In the genomic region with DNA sequence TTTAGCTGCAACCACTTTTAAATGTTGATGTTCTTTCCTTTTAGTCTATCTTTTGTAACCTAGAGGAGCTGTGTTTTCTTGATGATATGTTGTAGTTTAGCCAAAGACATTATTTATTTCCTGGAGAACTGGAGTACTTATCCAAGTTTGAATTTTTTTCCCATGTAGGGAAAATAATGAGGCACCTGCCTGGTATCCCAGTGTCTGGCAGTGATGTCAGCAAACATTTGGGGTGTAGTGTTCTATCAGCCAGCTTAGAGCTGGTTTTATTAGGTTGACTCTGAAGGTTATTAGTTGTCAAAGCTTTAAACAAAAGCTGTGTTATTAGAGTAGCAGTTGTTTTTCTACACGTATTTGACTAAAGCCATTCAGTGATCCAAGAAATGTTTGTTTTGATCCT, we compare ENCODE assay signal across 15 cellular contexts. TPM values are rescaled to one million over a fixed set of nuclear protein-coding genes. Genes with fewer than 3 reads are reported as not detected.
DNase-seq lines count a peak whose midpoint lies in the region; ATAC-seq and TF ChIP-seq lines count a peak whose summit lies in the region.
"Had no signal": no experiment of that assay in that cellular context is flagged by ENCODE, and none has a peak within 500 bp of the region (broad histone marks: within the 10 kb centered on the region; RNA-seq: fewer than 3 reads in every experiment).

No MANE protein-coding gene starts in this region.

- H3K27ac ChIP-seq in DND-41 (ENCODE audit: low read length) = peak overlapping the region; percentile 3; the same call in 1 of the 2 replicates
- H3K27ac ChIP-seq in parathyroid adenoma = no peak overlapping the region
- no peak overlapping the region for H3K27ac ChIP-seq in neuronal stem cell (replicated peaks; ENCODE audit: low read length)
- H3K27ac ChIP-seq: C4-2B, left lung, SJSA1 had no signal

- H3K4me3 ChIP-seq in DND-41 (ENCODE audit: low read depth in 1 of 2, low read length in 2 of 2) = no peak overlapping the region; a peak in 1 of 4 replicates
- no peak overlapping the region for H3K4me3 ChIP-seq in LNCaP clone FGC (ENCODE audit: low read depth, low read length)
- H3K4me3 ChIP-seq in parathyroid adenoma (ENCODE audit: low read depth, low read length) = peak overlapping the region; percentile 63
- no peak overlapping the region for H3K4me3 ChIP-seq in neuronal stem cell (ENCODE audit: low read length in 2 of 2)
- H3K4me3 ChIP-seq: left lung, SJSA1 had no signal

- no peak overlapping the region for H3K4ac ChIP-seq in neuronal stem cell (ENCODE audit: low read length)

- H3K27me3 ChIP-seq in DND-41 (ENCODE audit: insufficient read depth, low read length, poor library complexity) = no peaks in the 10 kb centered on the region
- H3K27me3 ChIP-seq in parathyroid adenoma (ENCODE audit: control insufficient read depth, insufficient read depth, low read length) = no peaks in the 10 kb centered on the region
- H3K27me3 ChIP-seq in neuronal stem cell (ENCODE audit: control insufficient read depth in 3 of 3, insufficient read depth in 3 of 3, low read depth in 1 of 3, low read length in 3 of 3) = no peaks in the 10 kb centered on the region
- H3K27me3 ChIP-seq: left lung, SJSA1 had no signal

- H3K36me3 ChIP-seq in DND-41 (ENCODE audit: insufficient read depth, low read length) (peaks cover 66% of the 10 kb centered on the region), parathyroid adenoma (ENCODE audit: control insufficient read depth, insufficient read depth, low read length) (no peaks in the 10 kb centered on the region), neuronal stem cell (replicated peaks in 1 of 2; ENCODE audit: control insufficient read depth in 2 of 2, insufficient read depth in 2 of 2, low read length in 2 of 2) (peaks cover 33 to 67% of the 10 kb centered on the region in 2 donors)

- no peak overlapping the region for H2BK5ac ChIP-seq in neuronal stem cell (ENCODE audit: low read length)

- H3K36me3 Mint-ChIP-seq in brain = peaks cover 39% of the 10 kb centered on the region

- no peak overlapping the region for H3K23ac ChIP-seq in neuronal stem cell (ENCODE audit: low read depth, low read length, poor library complexity)

- H2BK15ac ChIP-seq in neuronal stem cell (ENCODE audit: low read length) = no peak overlapping the region

- H3K9me3 Mint-ChIP-seq in brain = no peaks in the 10 kb centered on the region
- H3K9me3 Mint-ChIP-seq: activated CD4-positive, alpha-beta memory T cell treated with anti-CD3 and anti-CD28 coated beads for 36 hours had no signal

- no peak overlapping the region for H2AK5ac ChIP-seq in neuronal stem cell (ENCODE audit: low read depth, low read length)

- H2BK12ac ChIP-seq in neuronal stem cell (ENCODE audit: low read length) = no peak overlapping the region

- peaks cover 8% of the 10 kb centered on the region for H3K79me1 ChIP-seq in neuronal stem cell (ENCODE audit: low read depth, low read length)

- H3K4me3 Mint-ChIP-seq in brain = peak overlapping the region in 3 of 5 experiments; percentile 58 to 89 (median 79)

- peaks cover 65% of the 10 kb centered on the region; the same call in 1 of the 2 replicates for H4K20me1 ChIP-seq in DND-41 (ENCODE audit: insufficient read depth, low read length)

- H2BK120ac ChIP-seq in neuronal stem cell (ENCODE audit: low read depth, low read length) = no peak overlapping the region

- H3K4me1 ChIP-seq in DND-41 (ENCODE audit: insufficient read depth, low read length) = peaks cover 31% of the 10 kb centered on the region
- H3K4me1 ChIP-seq in parathyroid adenoma = peaks cover 10% of the 10 kb centered on the region
- peaks cover 6 to 12% of the 10 kb centered on the region in 2 donors for H3K4me1 ChIP-seq in neuronal stem cell (ENCODE audit: control insufficient read depth in 2 of 2, insufficient read depth in 1 of 2, low read depth in 1 of 2, low read length in 2 of 2)

- no CpG with 5 or more reads among the region's 1 CpG for WGBS in neuronal stem cell (ENCODE audit: extremely low coverage in 2 of 2, insufficient read length in 2 of 2, insufficient replicate concordance in 1 of 2), 2 donors

- peaks cover 58% of the 10 kb centered on the region for H3K4me1 Mint-ChIP-seq in brain

- H3K9me3 ChIP-seq in DND-41 (ENCODE audit: insufficient read depth, low read length, severe bottlenecking) = no peaks in the 10 kb centered on the region
- H3K9me3 ChIP-seq in parathyroid adenoma (ENCODE audit: control insufficient read depth, low read length) = no peaks in the 10 kb centered on the region
- no peaks in the 10 kb centered on the region for H3K9me3 ChIP-seq in neuronal stem cell (replicated peaks in 1 of 2; ENCODE audit: control insufficient read depth in 2 of 2, insufficient read depth in 1 of 2, low read depth in 1 of 2, low read length in 2 of 2)
- H3K9me3 ChIP-seq: left lung had no signal

- no peak overlapping the region for H4K8ac ChIP-seq in neuronal stem cell (ENCODE audit: low read depth, low read length)

- peak overlapping the region in 1 of 5 experiments; percentile 5 for H3K27ac Mint-ChIP-seq in brain

- TF ChIP-seq CTCF in DND-41 (IDR thresholded peaks at IDR 0.05; ENCODE audit: borderline replicate concordance, extremely low read depth, low read length, poor library complexity, severe bottlenecking) (no peak), LNCaP clone FGC (IDR thresholded peaks at IDR 0.05; ENCODE audit: control insufficient read depth, extremely low read depth, insufficient read depth) (no peak), brain (conservative IDR thresholded peaks at IDR 0.05) (no peak), parathyroid adenoma (IDR thresholded peaks at IDR 0.05) (no peak)

- H3K14ac ChIP-seq in neuronal stem cell (ENCODE audit: low read length) = no peak overlapping the region

- H3K9ac ChIP-seq in DND-41 (ENCODE audit: low read depth, low read length) = no peak overlapping the region
- H3K9ac ChIP-seq in parathyroid adenoma = no peak overlapping the region
- H3K9ac ChIP-seq in neuronal stem cell (ENCODE audit: low read depth, low read length, poor library complexity) = no peak overlapping the region

- H2AFZ ChIP-seq in DND-41 (ENCODE audit: low read depth, low read length) = no peak overlapping the region
- no peak overlapping the region for H2AFZ ChIP-seq in parathyroid adenoma
- H2AFZ ChIP-seq in neuronal stem cell (ENCODE audit: low read length) = no peak overlapping the region

- peak overlapping the region; percentile 96; the same call in 1 of the 2 replicates for H3K4me2 ChIP-seq in DND-41 (ENCODE audit: insufficient read depth, low read length)
- H3K4me2 ChIP-seq in parathyroid adenoma (ENCODE audit: low read length) = peak overlapping the region; percentile 77
- H3K4me2 ChIP-seq in neuronal stem cell (ENCODE audit: insufficient read depth, low read length, poor library complexity, severe bottlenecking) = no peak overlapping the region

- ATAC-seq in DND-41 (ENCODE audit: insufficient read depth, low read depth) (no peak), GM21737 (IDR thresholded peaks at IDR 0.05; ENCODE audit: unreplicated experiment) (no peak), HG02571 (IDR thresholded peaks at IDR 0.05; ENCODE audit: unreplicated experiment) (no peak)
- ATAC-seq: left lung had no signal

- no peaks in the 10 kb centered on the region for H3K27me3 Mint-ChIP-seq in brain
- H3K27me3 Mint-ChIP-seq: activated CD4-positive, alpha-beta memory T cell treated with anti-CD3 and anti-CD28 coated beads for 36 hours had no signal

- H4K91ac ChIP-seq in neuronal stem cell (ENCODE audit: low read depth, low read length, poor library complexity) = no peak overlapping the region

- DNase-seq in DND-41 = no peak
- peak; percentile 58 for DNase-seq in LNCaP clone FGC (ENCODE audit: low read depth)
- no peak for DNase-seq in T-helper 1 cell
- DNase-seq in neuronal stem cell (ENCODE audit: low spot score) = no peak
- DNase-seq: activated CD4-positive, alpha-beta memory T cell treated with anti-CD3 and anti-CD28 coated beads for 36 hours; DMS153; GOT3; left lung; NCI-H1694 treated with DMSO at 0.1 percent for 48 hours had no signal

- peaks cover 79% of the 10 kb centered on the region for H3K79me2 ChIP-seq in DND-41 (ENCODE audit: insufficient read depth, low read length)
- H3K79me2 ChIP-seq in parathyroid adenoma = no peaks in the 10 kb centered on the region

- H3K18ac ChIP-seq in neuronal stem cell (ENCODE audit: low read length) = no peak overlapping the region

RNA-seq across cellular contexts. Expression of a gene that starts 3.2 kb away (rescaled TPM):
- 28.6 TPM for polyA plus RNA-seq in brain (ENCODE audit: insufficient read depth, low read depth, low replicate concordance)
- polyA plus RNA-seq in neuronal stem cell (2013, experiment 1 of 2) = 53.2 TPM
- 53.4 TPM for polyA plus RNA-seq in neuronal stem cell (2013, experiment 2 of 2)

RNA-seq across cellular contexts. Expression of a gene that starts 38.8 kb away (rescaled TPM):
- polyA plus RNA-seq in brain (ENCODE audit: insufficient read depth, low read depth, low replicate concordance) = 0.27 TPM
- polyA plus RNA-seq in neuronal stem cell (2013, experiment 1 of 2) = 0.07 TPM
- polyA plus RNA-seq in neuronal stem cell (2013, experiment 2 of 2) = 0.01 TPM
